Comparison of ENCODE assay signal across 21 cellular contexts in the genomic region with DNA sequence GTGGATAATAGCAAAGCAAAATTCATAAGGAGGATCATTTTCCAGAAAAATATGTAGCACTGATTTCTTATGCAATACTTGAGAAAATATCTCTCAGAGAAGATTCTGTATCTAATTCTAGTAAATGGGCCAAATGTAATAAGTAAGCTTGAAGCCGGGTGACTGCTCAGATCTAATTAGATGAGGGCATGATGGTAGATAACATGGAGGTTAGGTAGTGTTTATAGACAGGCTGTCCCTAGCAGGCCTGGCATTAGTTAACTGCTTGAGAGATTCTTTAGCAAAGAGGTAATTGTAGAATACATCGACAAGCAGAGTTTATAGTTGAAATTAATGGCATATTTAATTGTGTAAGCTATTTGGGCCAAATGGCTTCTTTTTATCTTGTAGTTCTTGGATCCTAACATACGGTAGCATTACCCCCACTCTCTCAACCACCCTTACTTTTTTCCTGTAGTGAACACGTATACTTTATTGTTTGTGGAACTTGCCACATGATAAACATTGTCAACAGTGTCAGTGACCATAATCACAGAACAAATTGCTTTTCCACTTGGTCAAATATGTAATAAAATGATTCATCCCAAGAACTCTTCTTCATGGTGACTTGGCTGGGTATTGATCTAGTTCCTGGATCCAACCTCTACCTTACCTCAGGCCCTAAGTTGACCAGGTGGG.
"Had no signal": no experiment of that assay in that cellular context is flagged by ENCODE, and none has a peak within 500 bp of the region (broad histone marks: within the 10 kb centered on the region; RNA-seq: fewer than 3 reads in every experiment).

No MANE protein-coding gene starts in this region.

- H2AFZ ChIP-seq: PC-9 had no signal

- H3K27ac ChIP-seq: PC-9, Peyer's patch, SJSA1 had no signal

- DNase-seq: IMR-90, Karpas-422, KG1, MM.1S, NCI-H1105, NCI-H1417, NCI-H1436 treated with DMSO at 0.1 percent for 48 hours, NCI-H1694 treated with DMSO at 0.1 percent for 48 hours, NCI-H1930, NCI-H2081, NCI-H2107, NCI-H2227 treated with DMSO at 0.1 percent for 48 hours, NCI-H524, NCI-H526 treated with DMSO at 0.1 percent for 48 hours, NCI-H748 treated with DMSO at 0.1 percent for 48 hours, Peyer's patch, SIG-M5 had no signal

- FAIRE-seq: HepG2 had no signal

- H3K36me3 ChIP-seq: Peyer's patch, SJSA1 had no signal

- H3K4me2 ChIP-seq: PC-9 had no signal

- H3K4me3 ChIP-seq: PC-9, Peyer's patch, SJSA1 had no signal

- H3K9me3 ChIP-seq: Peyer's patch, SJSA1 had no signal

- ATAC-seq: HepG2, Right ventricle myocardium inferior had no signal

- H3K4me1 ChIP-seq: Peyer's patch, SJSA1 had no signal

- H3K27me3 ChIP-seq: Peyer's patch had no signal
